Comparison of ENCODE assay signal across 12 cellular contexts in genomic region chr1:214808845-214809460, GRCh38.
DNase-seq lines count a peak whose midpoint lies in the region; ATAC-seq and TF ChIP-seq lines count a peak whose summit lies in the region.
"Had no signal": no experiment of that assay in that cellular context is flagged by ENCODE, and none has a peak within 500 bp of the region (broad histone marks: within the 10 kb centered on the region; RNA-seq: fewer than 3 reads in every experiment).

No MANE protein-coding gene starts in this region.

- no peak overlapping the region for H3K23ac ChIP-seq in mesendoderm (ENCODE audit: low read length)

- no CpG with 5 or more reads among the region's 3 CpGs for WGBS in mesendoderm (ENCODE audit: extremely low coverage, insufficient coverage, low lambda C conversion rate)

- no peak overlapping the region for H3K56ac ChIP-seq in mesendoderm (ENCODE audit: low read length)

- no peak overlapping the region for H2BK120ac ChIP-seq in mesendoderm (ENCODE audit: low read depth, low read length)

- H3K4me3 ChIP-seq in mesendoderm (ENCODE audit: low read length) = no peak overlapping the region
- H3K4me3 ChIP-seq: testis had no signal

- no peaks in the 10 kb centered on the region; the same call in 1 of the 2 replicates for H3K27me3 Mint-ChIP-seq in WTC11 (ENCODE audit: low read depth)

- H4K8ac ChIP-seq in mesendoderm (ENCODE audit: low read depth, low read length) = no peak overlapping the region

- H3K27me3 ChIP-seq in mesendoderm (ENCODE audit: insufficient read depth, low read length, poor library complexity) = no peaks in the 10 kb centered on the region
- H3K27me3 ChIP-seq: testis had no signal

- H3K18ac ChIP-seq in mesendoderm (ENCODE audit: low read length) = no peak overlapping the region

- H3K4me1 Mint-ChIP-seq in WTC11 = no peaks in the 10 kb centered on the region

- DNase-seq in ELR (ENCODE audit: low read depth) (peak; percentile 76), LHCN-M2 (ENCODE audit: low read depth) (peak; percentile 60), WTC11 (ENCODE audit: low spot score) (no peak), mesendoderm (peak; percentile 58), midbrain (lab: John Stamatoyannopoulos, UW) (no peak), retina (no peak)
- DNase-seq: activated CD8-positive, alpha-beta memory T cell treated with anti-CD3 and anti-CD28 coated beads for 24 hours; MV-4-11; testis had no signal

- H3K79me1 ChIP-seq in mesendoderm (ENCODE audit: low read length) = no peaks in the 10 kb centered on the region

- CTCF ChIA-PET in WTC11 (lab: Charles Lee) = interaction anchor here (0.6 to 1.4 kb wide), 15 partner anchors 9 to 718 kb away, joined by 3 to 15 read pairs (median 3); no protein-coding TSS in a partner anchor

- H3K4ac ChIP-seq in mesendoderm (ENCODE audit: low read depth, low read length) = no peak overlapping the region

- H2BK5ac ChIP-seq in mesendoderm (ENCODE audit: low read length) = no peak overlapping the region

- ATAC-seq in WTC11 (peak; percentile 99), HG03432 (IDR thresholded peaks at IDR 0.05; ENCODE audit: unreplicated experiment) (no peak), HG02884 (IDR thresholded peaks at IDR 0.05; ENCODE audit: unreplicated experiment) (no peak)

- no peaks in the 10 kb centered on the region for H3K4me1 ChIP-seq in mesendoderm (ENCODE audit: control insufficient read depth, low read depth, low read length)
- H3K4me1 ChIP-seq: testis had no signal

- H3K4me2 ChIP-seq in mesendoderm (ENCODE audit: low read length) = no peak overlapping the region

- no peaks in the 10 kb centered on the region for H3K36me3 ChIP-seq in mesendoderm (ENCODE audit: control insufficient read depth, insufficient read depth, low read length)

- no peak overlapping the region for H2BK15ac ChIP-seq in mesendoderm (replicated peaks; ENCODE audit: low read depth)

- POLR2A ChIA-PET in WTC11 (lab: Charles Lee) = no interaction called here

- H3K9ac ChIP-seq in mesendoderm (ENCODE audit: low read length) = no peak overlapping the region

- H3K4me3 Mint-ChIP-seq in WTC11 = no peak overlapping the region

- H3K27ac Mint-ChIP-seq in WTC11 = no peak overlapping the region

- no peak for TF ChIP-seq CTCF in WTC11 (IDR thresholded peaks at IDR 0.05)

- peaks cover 24% of the 10 kb centered on the region for H3K9me3 Mint-ChIP-seq in WTC11

- H2AK5ac ChIP-seq in mesendoderm (ENCODE audit: low read length) = no peak overlapping the region

- H4K5ac ChIP-seq in mesendoderm (ENCODE audit: low read length) = no peak overlapping the region

- H3K36me3 Mint-ChIP-seq in WTC11 = peaks cover 4% of the 10 kb centered on the region; the same call in 1 of the 2 replicates

- H3K27ac ChIP-seq in mesendoderm (ENCODE audit: low read depth, low read length) = no peak overlapping the region
- H3K27ac ChIP-seq: epithelial cell of prostate, testis had no signal

- no peaks in the 10 kb centered on the region for H3K79me2 ChIP-seq in mesendoderm (ENCODE audit: control insufficient read depth, insufficient read depth, low read length)

TF ChIP-seq in WTC11, 78 proteins besides CTCF, POLR2A, EP300 and RAD21:
- TF ChIP-seq ZNF138 (CRISPR knock-in tag; conservative IDR thresholded peaks at IDR 0.05) (no peak), ZBTB43 (CRISPR knock-in tag; IDR thresholded peaks at IDR 0.05) (no peak), ZNF396 (CRISPR knock-in tag; IDR thresholded peaks at IDR 0.05; ENCODE audit: borderline replicate concordance) (no peak), SMAD3 (CRISPR knock-in tag; IDR thresholded peaks at IDR 0.05; ENCODE audit: borderline replicate concordance) (no peak), TEAD1 (CRISPR knock-in tag; IDR thresholded peaks at IDR 0.05) (no peak), ESRRA (CRISPR knock-in tag; IDR thresholded peaks at IDR 0.05; ENCODE audit: borderline replicate concordance) (no peak), ZNF423 (CRISPR knock-in tag; IDR thresholded peaks at IDR 0.05) (no peak), RELA (CRISPR knock-in tag; IDR thresholded peaks at IDR 0.05; ENCODE audit: borderline replicate concordance) (no peak), ZNF232 (CRISPR knock-in tag; IDR thresholded peaks at IDR 0.05) (no peak), NFATC4 (CRISPR knock-in tag; IDR thresholded peaks at IDR 0.05) (no peak), ZNF416 (CRISPR knock-in tag; IDR thresholded peaks at IDR 0.05) (no peak), KAT7 (CRISPR knock-in tag; IDR thresholded peaks at IDR 0.05; ENCODE audit: borderline replicate concordance) (no peak), ZNF512 (CRISPR knock-in tag; IDR thresholded peaks at IDR 0.05; ENCODE audit: borderline replicate concordance) (no peak), FOXJ3 (CRISPR knock-in tag; IDR thresholded peaks at IDR 0.05; ENCODE audit: borderline replicate concordance) (no peak), ZNF317 (CRISPR knock-in tag; IDR thresholded peaks at IDR 0.05; ENCODE audit: borderline replicate concordance, low read depth) (no peak), NR2C2 (CRISPR knock-in tag; IDR thresholded peaks at IDR 0.05) (no peak)
- TF ChIP-seq, protein P1, sequence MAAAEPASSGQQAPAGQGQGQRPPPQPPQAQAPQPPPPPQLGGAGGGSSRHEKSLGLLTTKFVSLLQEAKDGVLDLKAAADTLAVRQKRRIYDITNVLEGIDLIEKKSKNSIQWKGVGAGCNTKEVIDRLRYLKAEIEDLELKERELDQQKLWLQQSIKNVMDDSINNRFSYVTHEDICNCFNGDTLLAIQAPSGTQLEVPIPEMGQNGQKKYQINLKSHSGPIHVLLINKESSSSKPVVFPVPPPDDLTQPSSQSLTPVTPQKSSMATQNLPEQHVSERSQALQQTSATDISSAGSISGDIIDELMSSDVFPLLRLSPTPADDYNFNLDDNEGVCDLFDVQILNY (CRISPR knock-in tag; IDR thresholded peaks at IDR 0.05) = no peak
- TF ChIP-seq, protein P2, sequence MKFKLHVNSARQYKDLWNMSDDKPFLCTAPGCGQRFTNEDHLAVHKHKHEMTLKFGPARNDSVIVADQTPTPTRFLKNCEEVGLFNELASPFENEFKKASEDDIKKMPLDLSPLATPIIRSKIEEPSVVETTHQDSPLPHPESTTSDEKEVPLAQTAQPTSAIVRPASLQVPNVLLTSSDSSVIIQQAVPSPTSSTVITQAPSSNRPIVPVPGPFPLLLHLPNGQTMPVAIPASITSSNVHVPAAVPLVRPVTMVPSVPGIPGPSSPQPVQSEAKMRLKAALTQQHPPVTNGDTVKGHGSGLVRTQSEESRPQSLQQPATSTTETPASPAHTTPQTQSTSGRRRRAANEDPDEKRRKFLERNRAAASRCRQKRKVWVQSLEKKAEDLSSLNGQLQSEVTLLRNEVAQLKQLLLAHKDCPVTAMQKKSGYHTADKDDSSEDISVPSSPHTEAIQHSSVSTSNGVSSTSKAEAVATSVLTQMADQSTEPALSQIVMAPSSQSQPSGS (CRISPR knock-in tag; IDR thresholded peaks at IDR 0.05; ENCODE audit: borderline replicate concordance, low read depth) = no peak
- TF ChIP-seq, protein P3, sequence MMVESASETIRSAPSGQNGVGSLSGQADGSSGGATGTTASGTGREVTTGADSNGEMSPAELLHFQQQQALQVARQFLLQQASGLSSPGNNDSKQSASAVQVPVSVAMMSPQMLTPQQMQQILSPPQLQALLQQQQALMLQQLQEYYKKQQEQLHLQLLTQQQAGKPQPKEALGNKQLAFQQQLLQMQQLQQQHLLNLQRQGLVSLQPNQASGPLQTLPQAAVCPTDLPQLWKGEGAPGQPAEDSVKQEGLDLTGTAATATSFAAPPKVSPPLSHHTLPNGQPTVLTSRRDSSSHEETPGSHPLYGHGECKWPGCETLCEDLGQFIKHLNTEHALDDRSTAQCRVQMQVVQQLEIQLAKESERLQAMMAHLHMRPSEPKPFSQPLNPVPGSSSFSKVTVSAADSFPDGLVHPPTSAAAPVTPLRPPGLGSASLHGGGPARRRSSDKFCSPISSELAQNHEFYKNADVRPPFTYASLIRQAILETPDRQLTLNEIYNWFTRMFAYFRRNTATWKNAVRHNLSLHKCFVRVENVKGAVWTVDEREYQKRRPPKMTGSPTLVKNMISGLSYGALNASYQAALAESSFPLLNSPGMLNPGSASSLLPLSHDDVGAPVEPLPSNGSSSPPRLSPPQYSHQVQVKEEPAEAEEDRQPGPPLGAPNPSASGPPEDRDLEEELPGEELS (CRISPR knock-in tag; IDR thresholded peaks at IDR 0.05) = no peak
TF ChIP-seq in WTC11: peak in this region for 0.

Comparison
In these comparisons a context has a peak if more than half of its experiments do, and no peak if none do; other contexts are left out.
1. DNase-seq: peak in ELR (single experiment), LHCN-M2 (single experiment) and mesendoderm (single experiment); none in WTC11 (single experiment), midbrain (single experiment) and retina (single experiment).